In the genomic region with DNA sequence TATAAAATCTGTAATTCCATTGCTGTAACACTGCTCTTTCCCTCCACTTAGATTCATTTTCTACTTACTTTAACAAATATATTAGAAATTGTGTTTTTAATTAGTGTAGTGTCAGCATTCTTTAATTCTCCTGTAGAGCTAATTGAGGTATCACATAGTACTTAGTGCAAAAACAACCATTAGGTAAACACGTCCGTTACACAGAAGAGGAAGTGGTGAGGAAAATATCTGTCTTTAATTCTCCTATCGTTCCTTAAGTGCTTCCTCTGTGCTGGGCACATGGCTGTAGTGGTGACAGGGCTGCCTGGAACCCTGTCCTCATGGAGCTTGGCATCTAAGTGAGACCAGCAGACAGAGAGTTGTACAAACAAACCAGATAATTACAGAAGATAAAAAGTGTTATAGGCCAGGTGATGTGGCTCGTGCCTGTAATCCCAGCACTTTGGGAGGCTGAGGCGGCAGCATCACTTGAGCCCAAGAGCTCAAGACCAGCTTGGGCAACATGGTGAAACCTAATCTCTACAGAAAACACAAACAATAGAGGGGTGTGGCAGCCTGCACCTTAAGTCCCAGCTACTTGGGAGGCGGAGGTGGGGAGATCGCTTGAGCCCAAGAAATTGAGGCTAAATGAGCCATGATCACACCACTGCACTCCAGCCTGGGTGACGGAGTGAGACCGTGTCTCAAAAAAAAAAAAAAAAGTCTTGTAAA, we compare ENCODE assay signal across 13 cellular contexts. TPM values are rescaled to one million over a fixed set of nuclear protein-coding genes. Genes with fewer than 3 reads are reported as not detected.
DNase-seq lines count a peak whose midpoint lies in the region; ATAC-seq and TF ChIP-seq lines count a peak whose summit lies in the region.
"Had no signal": no experiment of that assay in that cellular context is flagged by ENCODE, and none has a peak within 500 bp of the region (broad histone marks: within the 10 kb centered on the region; RNA-seq: fewer than 3 reads in every experiment).

No MANE protein-coding gene starts in this region.

- no peak overlapping the region for H3K27ac ChIP-seq in CD8-positive, alpha-beta memory T cell (ENCODE audit: low read depth, low read length)
- H3K27ac ChIP-seq in transverse colon (no peak overlapping the region), MM.1S (ENCODE audit: low read length) (no peak overlapping the region)
- H3K27ac ChIP-seq: suprapubic skin, VCaP had no signal

- CTCF ChIA-PET in CD8-positive, alpha-beta memory T cell (lab: Charles Lee) = interaction anchor here (1.7 kb wide), 1 partner anchor 262 kb away, joined by 5 read pairs; a partner anchor contains a TSS

- peaks cover 30% of the 10 kb centered on the region for H3K4me1 ChIP-seq in CD8-positive, alpha-beta memory T cell (ENCODE audit: insufficient read depth, low read length)
- H3K4me1 ChIP-seq in transverse colon = no peaks in the 10 kb centered on the region
- no peaks in the 10 kb centered on the region for H3K4me1 ChIP-seq in MM.1S (ENCODE audit: low read length)
- H3K4me1 ChIP-seq: suprapubic skin had no signal

- POLR2A ChIA-PET in CD8-positive, alpha-beta memory T cell (lab: Charles Lee) = interaction anchor here (0.6 to 1.0 kb wide), 4 partner anchors 22 to 262 kb away, joined by 3 to 8 read pairs (median 4); no protein-coding TSS in a partner anchor

- peaks cover 87 to 98% (median 97%) of the 10 kb centered on the region in 3 donors for H3K4me1 Mint-ChIP-seq in CD8-positive, alpha-beta memory T cell

- in situ Hi-C loops in transverse colon (cut with MboI; ENCODE audit: low pct_ligation_motif_present in 1 of 4, low pct_unique_long_range_greater_than_20kb in 1 of 4, low sequenced_read_pairs in 3 of 4) = no loop called here

- H3K27ac Mint-ChIP-seq in CD8-positive, alpha-beta memory T cell = peak overlapping the region; percentile 60 to 96 (median 92)

- intact Hi-C loops in transverse colon (cut with DNase I; ENCODE audit: low total_unique reads) = no loop called here

- H3K4me2 ChIP-seq in MM.1S (ENCODE audit: low read depth, low read length) = no peak overlapping the region

- no peaks in the 10 kb centered on the region for H3K27me3 ChIP-seq in CD8-positive, alpha-beta memory T cell (ENCODE audit: insufficient read depth, low read length, poor library complexity, severe bottlenecking)
- H3K27me3 ChIP-seq in transverse colon = no peaks in the 10 kb centered on the region
- H3K27me3 ChIP-seq in MM.1S (replicated peaks; ENCODE audit: insufficient read depth, low read length) = no peaks in the 10 kb centered on the region
- H3K27me3 ChIP-seq: suprapubic skin had no signal

- no peak for DNase-seq in CD8-positive, alpha-beta memory T cell
- DNase-seq in OCI-M1 (lab: John Stamatoyannopoulos, UW) = peak; percentile 67
- peak; percentile 2 for DNase-seq in germinal center (ENCODE audit: low spot score)
- DNase-seq in iPS-NIHi11 (ENCODE audit: low spot score) = no peak
- DNase-seq in transverse colon = no peak
- DNase-seq in left lobe of liver (ENCODE audit: low spot score) = no peak
- no peak for DNase-seq in MM.1S
- DNase-seq: activated gamma-delta T cell treated with Interleukin-2 at 50 U/mL for 16 hours, RPMI8226 had no signal

- H3K27me3 Mint-ChIP-seq in CD8-positive, alpha-beta memory T cell = no peaks in the 10 kb centered on the region

- H3K9me3 ChIP-seq in CD8-positive, alpha-beta memory T cell (ENCODE audit: low read length) = no peaks in the 10 kb centered on the region
- H3K9me3 ChIP-seq in transverse colon = no peaks in the 10 kb centered on the region
- no peaks in the 10 kb centered on the region for H3K9me3 ChIP-seq in MM.1S (replicated peaks; ENCODE audit: insufficient read depth, low read length)
- H3K9me3 ChIP-seq: HAP-1, suprapubic skin had no signal

- no peak for TF ChIP-seq CTCF in transverse colon (IDR thresholded peaks at IDR 0.05)
- no peak for TF ChIP-seq CTCF in MM.1S (IDR thresholded peaks at IDR 0.05; ENCODE audit: low read length)

- ATAC-seq in GM21390 (IDR thresholded peaks at IDR 0.05; ENCODE audit: unreplicated experiment) = peak; percentile 63
- ATAC-seq in left lobe of liver = no peak

- H3K4me3 Mint-ChIP-seq in CD8-positive, alpha-beta memory T cell = peak overlapping the region in 6 of 7 donors; percentile 51 to 80 (median 70)

- H3K9ac ChIP-seq in MM.1S (ENCODE audit: low read length) = no peak overlapping the region

- H3K36me3 ChIP-seq in CD8-positive, alpha-beta memory T cell (ENCODE audit: insufficient read depth, low read length) = no peaks in the 10 kb centered on the region
- no peaks in the 10 kb centered on the region for H3K36me3 ChIP-seq in transverse colon
- H3K36me3 ChIP-seq in MM.1S (replicated peaks; ENCODE audit: insufficient read depth, low read length) = no peaks in the 10 kb centered on the region
- H3K36me3 ChIP-seq: HAP-1, suprapubic skin had no signal

- TF ChIP-seq POLR2A in transverse colon (IDR thresholded peaks at IDR 0.05) = no peak

- no peaks in the 10 kb centered on the region for H3K9me2 ChIP-seq in MM.1S (replicated peaks; ENCODE audit: insufficient read depth, low read length)

- no peaks in the 10 kb centered on the region for H4K20me1 ChIP-seq in MM.1S (ENCODE audit: insufficient read depth, low read length)

- peaks cover 39% of the 10 kb centered on the region for H3K79me2 ChIP-seq in MM.1S (ENCODE audit: low read length)

- 68 to 77% methylated on average over 5 to 9 of the region's 9 CpGs for WGBS in transverse colon (ENCODE audit: low coverage in 1 of 2), 2 donors

- TF ChIP-seq EP300 in transverse colon (IDR thresholded peaks at IDR 0.05; ENCODE audit: low read depth) = no peak

- no peak overlapping the region for H3K4me3 ChIP-seq in CD8-positive, alpha-beta memory T cell (ENCODE audit: low read length)
- H3K4me3 ChIP-seq in transverse colon (no peak overlapping the region), MM.1S (ENCODE audit: low read length) (no peak overlapping the region)
- H3K4me3 ChIP-seq: HAP-1, suprapubic skin had no signal

- H2AFZ ChIP-seq in MM.1S (ENCODE audit: low read length) = no peak overlapping the region

- peaks cover 0 to 48% (median 19%) of the 10 kb centered on the region in 3 donors for H3K36me3 Mint-ChIP-seq in CD8-positive, alpha-beta memory T cell

- H3K9me3 Mint-ChIP-seq in CD8-positive, alpha-beta memory T cell = no peaks in the 10 kb centered on the region

- H3F3A ChIP-seq in MM.1S (ENCODE audit: insufficient read depth, low read length) = no peaks in the 10 kb centered on the region

RNA-seq across cellular contexts. Expression of a gene that starts 36.3 kb away (rescaled TPM):
- total RNA-seq in CD8-positive, alpha-beta memory T cell = 10 to 100 TPM; 55.4 to 58.4 TPM
- 142 TPM for polyA plus RNA-seq in CD8-positive, alpha-beta memory T cell
- total RNA-seq in transverse colon (10 to 100 TPM in 1 of 4 donors, 1 to 10 TPM in 3; 3.6 to 26.0 (median 6.1) TPM), left lobe of liver (5.2 TPM)

Comparison
In these comparisons a context has a peak if more than half of its experiments do, and no peak if none do; other contexts are left out.
1. DNase-seq: peak in OCI-M1 (single experiment) and germinal center (single experiment); none in CD8-positive, alpha-beta memory T cell (0 of 5), iPS-NIHi11 (single experiment), transverse colon (single experiment), left lobe of liver (single experiment) and MM.1S (single experiment).